ENCODE assay signal across 13 cellular contexts in genomic region chr11:43921561-43922294, GRCh38. TPM values are rescaled to one million over a fixed set of nuclear protein-coding genes. Genes with fewer than 3 reads are reported as not detected.
DNase-seq lines count a peak whose midpoint lies in the region; ATAC-seq, FAIRE-seq and TF ChIP-seq lines count a peak whose summit lies in the region.
"Had no signal": no experiment of that assay in that cellular context is flagged by ENCODE, and none has a peak within 500 bp of the region (broad histone marks: within the 10 kb centered on the region; RNA-seq: fewer than 3 reads in every experiment).

No MANE protein-coding gene starts in this region.

- CTCF ChIA-PET in K562 (lab: Yijun Ruan, JAX; ENCODE audit: low intra/inter-chr PET ratio), result no interaction called here

- TF ChIP-seq POLR2A in K562 (conservative IDR thresholded peaks at IDR 0.05) (no peak), right lobe of liver (IDR thresholded peaks at IDR 0.05) (no peak), tibial nerve (IDR thresholded peaks at IDR 0.05) (no peak)

- peaks cover 7 to 25% of the 10 kb centered on the region in 2 experiments; a peak in 4 of 5 replicates for H3K4me1 ChIP-seq in K562 (replicated peaks in 1 of 2; ENCODE audit: control insufficient read depth in 2 of 2, insufficient read depth in 2 of 2, low read length in 2 of 2)
- peaks cover 0 to 27% (median 0%) of the 10 kb centered on the region in 4 donors for H3K4me1 ChIP-seq in right lobe of liver
- peaks cover 0 to 71% (median 50%) of the 10 kb centered on the region in 4 donors for H3K4me1 ChIP-seq in tibial nerve

- no TSS peak for BruUV-seq in K562 (replicated peaks; lab: Mats Ljungman, UMichigan)

- no peak for TF ChIP-seq CTCF in K562 (IDR thresholded peaks at IDR 0.05 in 2 of 3, conservative IDR thresholded peaks at IDR 0.05 in 1 of 3; ENCODE audit: insufficient read depth in 2 of 3, low read depth in 1 of 3, low read length in 3 of 3)
- no peak for TF ChIP-seq CTCF in right lobe of liver (IDR thresholded peaks at IDR 0.05)
- no peak for TF ChIP-seq CTCF in tibial nerve (IDR thresholded peaks at IDR 0.05)
- no peak for TF ChIP-seq CTCF in mesothelial cell of epicardium (IDR thresholded peaks at IDR 0.05; ENCODE audit: unreplicated experiment)

- H3K27ac Mint-ChIP-seq in activated T-cell treated with anti-CD3 and anti-CD28 coated beads, Interleukin-2, amount 50 U/mL, for 72 hours, result peak overlapping the region; percentile 18
- H3K27ac Mint-ChIP-seq in activated T-cell treated with anti-CD3 and anti-CD28 coated beads, Interleukin-2, amount 50 U/mL, for 24 hours, result no peak overlapping the region
- no peak overlapping the region for H3K27ac Mint-ChIP-seq in mesothelial cell of epicardium

- H2AFZ ChIP-seq in K562 (ENCODE audit: low read depth, low read length), result no peak overlapping the region

- intact Hi-C loops in K562 (cut with micrococcal nuclease) (no loop called here), right lobe of liver (cut with DNase I) (no loop called here)

- no peak overlapping the region for H3K27ac ChIP-seq in K562 (ENCODE audit: extremely low read depth, low read depth, low read length)
- H3K27ac ChIP-seq in right lobe of liver, result peak overlapping the region; percentile 28 to 78 (median 68)
- H3K27ac ChIP-seq in tibial nerve, result peak overlapping the region; percentile 74 to 91 (median 86)

- TF ChIP-seq RAD21 in K562 (CRISPR knock-in tag; conservative IDR thresholded peaks at IDR 0.05 in 1 of 2, IDR thresholded peaks at IDR 0.05 in 1 of 2), result no peak

- no peak for FAIRE-seq in K562 (lab: Jason Lieb, UNC)
- FAIRE-seq: H1 had no signal

- WGBS in K562 (ENCODE audit: insufficient coverage, low coverage, missing lambda C conversion rate), result 66% methylated on average over 8 of the region's 8 CpGs
- WGBS in right lobe of liver (ENCODE audit: insufficient coverage, low coverage, low lambda C conversion rate, missing lambda C conversion rate), result 65% methylated on average over 8 of the region's 8 CpGs
- WGBS in tibial nerve, 2 donors, result 80% methylated on average over 8 of the region's 8 CpGs

- H3K9ac ChIP-seq in K562 (ENCODE audit: insufficient read depth in 1 of 2, low read depth in 2 of 2, low read length in 2 of 2), result no peak overlapping the region

- H3K79me2 ChIP-seq in K562 (ENCODE audit: control insufficient read depth, insufficient read depth, low read length), result no peaks in the 10 kb centered on the region

- H3K27me3 Mint-ChIP-seq in activated T-cell treated with anti-CD3 and anti-CD28 coated beads, Interleukin-2, amount 50 U/mL, for 72 hours (ENCODE audit: low read depth), result no peaks in the 10 kb centered on the region
- H3K27me3 Mint-ChIP-seq in activated T-cell treated with anti-CD3 and anti-CD28 coated beads, Interleukin-2, amount 50 U/mL, for 24 hours, result no peaks in the 10 kb centered on the region
- H3K27me3 Mint-ChIP-seq in mesothelial cell of epicardium (ENCODE audit: low read depth), result no peaks in the 10 kb centered on the region

- in situ Hi-C loops in K562 (cut with MboI), result no loop called here

- H3K36me3 ChIP-seq in K562 (ENCODE audit: control insufficient read depth, insufficient read depth, low read length) (peaks cover 24% of the 10 kb centered on the region; the same call in 2 of the 3 replicates), right lobe of liver (peaks cover 0 to 10% (median 0%) of the 10 kb centered on the region in 4 donors), tibial nerve (peaks cover 0 to 39% (median 0%) of the 10 kb centered on the region in 3 donors)

- H3K9me3 ChIP-seq in K562 (replicated peaks; ENCODE audit: control insufficient read depth, insufficient read depth, low read depth, low read length) (no peaks in the 10 kb centered on the region), right lobe of liver (no peaks in the 10 kb centered on the region), tibial nerve (no peaks in the 10 kb centered on the region)
- H3K9me3 ChIP-seq: mucosa of descending colon had no signal

- H3K4me3 ChIP-seq in K562 (no peak overlapping the region), right lobe of liver (no peak overlapping the region), tibial nerve (no peak overlapping the region)
- H3K4me3 ChIP-seq: mucosa of descending colon had no signal

- H3K4me1 Mint-ChIP-seq in activated T-cell treated with anti-CD3 and anti-CD28 coated beads, Interleukin-2, amount 50 U/mL, for 72 hours (ENCODE audit: low read depth), result peaks cover 24% of the 10 kb centered on the region
- peaks cover 16% of the 10 kb centered on the region for H3K4me1 Mint-ChIP-seq in activated T-cell treated with anti-CD3 and anti-CD28 coated beads, Interleukin-2, amount 50 U/mL, for 24 hours (ENCODE audit: low read depth)
- H3K4me1 Mint-ChIP-seq in mesothelial cell of epicardium, result peaks cover 16% of the 10 kb centered on the region

- peak overlapping the region in 1 of 2 donors; percentile 65 for H3K4me3 Mint-ChIP-seq in activated T-cell treated with anti-CD3 and anti-CD28 coated beads, Interleukin-2, amount 50 U/mL, for 72 hours
- no peak overlapping the region for H3K4me3 Mint-ChIP-seq in activated T-cell treated with anti-CD3 and anti-CD28 coated beads, Interleukin-2, amount 50 U/mL, for 24 hours
- no peak overlapping the region for H3K4me3 Mint-ChIP-seq in mesothelial cell of epicardium

- H3K9me1 ChIP-seq in K562 (ENCODE audit: control insufficient read depth, insufficient read depth, low read length), result no peaks in the 10 kb centered on the region

- H3K27me3 ChIP-seq in K562 (ENCODE audit: control insufficient read depth in 2 of 2, insufficient read depth in 2 of 2, low read length in 2 of 2) (no peaks in the 10 kb centered on the region), right lobe of liver (no peaks in the 10 kb centered on the region), tibial nerve (no peaks in the 10 kb centered on the region)

- no peaks in the 10 kb centered on the region for H4K20me1 ChIP-seq in K562 (replicated peaks; ENCODE audit: control insufficient read depth, insufficient read depth, low read length)

- no peak for ATAC-seq in activated T-cell treated with anti-CD3 and anti-CD28 coated beads, Interleukin-2, amount 50 U/mL, for 72 hours (replicated peaks in 1 of 2)
- ATAC-seq in K562 (no peak), right lobe of liver (peak in 1 of 4 donors; percentile 7)

- H3K4me2 ChIP-seq in K562 (ENCODE audit: insufficient read depth, low read length), result no peak overlapping the region

- POLR2A ChIA-PET in K562 (lab: Yijun Ruan, JAX), result interaction anchor here (0.9 to 1.0 kb wide), 2 partner anchors 31 to 52 kb away, joined by 3 read pairs; no protein-coding TSS in a partner anchor

- no peak for TF ChIP-seq EP300 in K562 (IDR thresholded peaks at IDR 0.05; ENCODE audit: low read length)
- no peak for TF ChIP-seq EP300 in tibial nerve (IDR thresholded peaks at IDR 0.05)

- H3K9me3 Mint-ChIP-seq in activated T-cell treated with anti-CD3 and anti-CD28 coated beads, Interleukin-2, amount 50 U/mL, for 72 hours, result no peaks in the 10 kb centered on the region
- no peaks in the 10 kb centered on the region for H3K9me3 Mint-ChIP-seq in activated T-cell treated with anti-CD3 and anti-CD28 coated beads, Interleukin-2, amount 50 U/mL, for 24 hours
- H3K9me3 Mint-ChIP-seq in mesothelial cell of epicardium, result no peaks in the 10 kb centered on the region

- DNase-seq in activated T-cell treated with anti-CD3 and anti-CD28 coated beads, Interleukin-2, amount 50 U/mL, for 72 hours, result no peak
- DNase-seq in activated T-cell treated with anti-CD3 and anti-CD28 coated beads, Interleukin-2, amount 50 U/mL, for 24 hours, result no peak
- no peak for DNase-seq in K562 (ENCODE audit: extremely low read depth in 1 of 4, low spot score in 3 of 4)
- no peak for DNase-seq in right lobe of liver
- DNase-seq in tibial nerve (ENCODE audit: low spot score in 2 of 2), result no peak
- DNase-seq in activated T-cell treated with anti-CD3 and anti-CD28 coated beads for 4 hours, result no peak
- no peak for DNase-seq in mesothelial cell of epicardium (ENCODE audit: low spot score in 2 of 2, unreplicated experiment in 2 of 2)
- DNase-seq in activated gamma-delta T cell (lab: John Stamatoyannopoulos, UW), result no peak
- DNase-seq: ACHN; KG1; mucosa of descending colon; stimulated activated CD4-positive, alpha-beta T cell treated with anti-CD3 and anti-CD28 coated beads, Interleukin-12 subunit alpha, Interleukin-12 subunit beta, amount 100 ng/mL, for 4 hours had no signal

- H3K36me3 Mint-ChIP-seq in activated T-cell treated with anti-CD3 and anti-CD28 coated beads, Interleukin-2, amount 50 U/mL, for 72 hours (ENCODE audit: insufficient read depth in 2 of 2), result peaks cover 6 to 11% of the 10 kb centered on the region in 2 donors
- H3K36me3 Mint-ChIP-seq in activated T-cell treated with anti-CD3 and anti-CD28 coated beads, Interleukin-2, amount 50 U/mL, for 24 hours (ENCODE audit: low read depth), result peaks cover 67% of the 10 kb centered on the region
- peaks cover 11% of the 10 kb centered on the region for H3K36me3 Mint-ChIP-seq in mesothelial cell of epicardium

RNA-seq across cellular contexts. Expression of gene C11orf96, which starts 20.7 kb away (rescaled TPM):
- total RNA-seq in activated T-cell treated with anti-CD3 and anti-CD28 coated beads, Interleukin-2, amount 50 U/mL, for 72 hours, result 1 to 10 TPM; 4.7 to 8.6 TPM
- 0.81 and 2.9 TPM in 2 replicates for total RNA-seq in K562 (2011; cell fraction: chromatin; rRNA removed; ENCODE audit: low replicate concordance)
- total RNA-seq in K562 (2011; cell fraction: nucleolus; rRNA removed), result 3.4 and 4.8 TPM in 2 replicates
- total RNA-seq in K562 (2011; cell fraction: nucleoplasm; rRNA removed), result 1.3 and 1.9 TPM in 2 replicates
- total RNA-seq in K562 (2014; rRNA removed) (6.8 and 9.6 TPM in 2 replicates), K562 (2014; rRNA removed; fragmentation: Illumina TruSeq; extraction: Trizol) (0.26 and 0.40 TPM in 2 replicates), K562 (2015; rRNA removed; fragmentation: Illumina TruSeq; extraction: Trizol) (0.83 and 0.90 TPM in 2 replicates), K562 (2021) (7.7 and 8.5 TPM in 2 replicates), right lobe of liver (100 to 1,000 TPM in 1 of 6 experiments, 10 to 100 TPM in 2, 1 to 10 TPM in 3; 5.4 to 115 (median 27.7) TPM), tibial nerve (100 to 1,000 TPM; 127 to 220 (median 157) TPM), mesothelial cell of epicardium (2.1 to 2.6 TPM (median 2.4 TPM) in 3 replicates)
- polyA plus RNA-seq in K562 (2011; rRNA removed) (1.2 and 2.0 TPM in 2 replicates), K562 (2014; fragmentation: Illumina TruSeq; extraction: Trizol) (0.16 and 0.73 TPM in 2 replicates), K562 (2014; fragmentation: Nextera tagmentation; extraction: Ambion mirVana) (under 1 TPM; 0.08 to 0.14 TPM), K562 (2014; rRNA removed) (6.6 and 10.8 TPM in 2 replicates)
- polyA plus RNA-seq in K562 (2011; cell fraction: cytosol; rRNA removed), result 1.9 and 9.3 TPM in 2 replicates
- polyA plus RNA-seq in K562 (2011; cell fraction: nucleus; rRNA removed), result 2.0 and 4.6 TPM in 2 replicates
- polyA plus RNA-seq in K562 (2012), result 5.5 and 6.8 TPM in 2 replicates
- 0.18 and 0.25 TPM in 2 replicates for polyA minus RNA-seq in K562 (2011; rRNA and poly(A)+ RNA removed)
- 2.0 and 2.1 TPM in 2 replicates for polyA minus RNA-seq in K562 (2011; cell fraction: cytosol; rRNA and poly(A)+ RNA removed)
- 1.3 and 1.6 TPM in 2 replicates for polyA minus RNA-seq in K562 (2011; cell fraction: nucleus; rRNA and poly(A)+ RNA removed)

RNA-seq across cellular contexts. Expression of gene ALKBH3, which starts 41.1 kb away (rescaled TPM):
- 10 to 100 TPM; 81.7 to 84.4 TPM for total RNA-seq in activated T-cell treated with anti-CD3 and anti-CD28 coated beads, Interleukin-2, amount 50 U/mL, for 72 hours
- total RNA-seq in K562 (2011; cell fraction: chromatin; rRNA removed; ENCODE audit: low replicate concordance), result 12.6 and 15.8 TPM in 2 replicates
- total RNA-seq in K562 (2011; cell fraction: nucleolus; rRNA removed), result 8.7 and 11.2 TPM in 2 replicates
- total RNA-seq in K562 (2011; cell fraction: nucleoplasm; rRNA removed), result 8.6 and 8.9 TPM in 2 replicates
- 37.6 and 38.6 TPM in 2 replicates for total RNA-seq in K562 (2014; rRNA removed)
- 42.5 TPM in 2 replicates for total RNA-seq in K562 (2014; rRNA removed; fragmentation: Illumina TruSeq; extraction: Trizol)
- 42.2 and 42.9 TPM in 2 replicates for total RNA-seq in K562 (2015; rRNA removed; fragmentation: Illumina TruSeq; extraction: Trizol)
- 33.1 and 37.9 TPM in 2 replicates for total RNA-seq in K562 (2021)
- polyA plus RNA-seq in K562 (2011; rRNA removed), result 25.5 and 30.0 TPM in 2 replicates
- polyA plus RNA-seq in K562 (2011; cell fraction: cytosol; rRNA removed), result 14.3 and 22.8 TPM in 2 replicates
- polyA plus RNA-seq in K562 (2011; cell fraction: nucleus; rRNA removed), result 11.1 and 16.7 TPM in 2 replicates
- polyA plus RNA-seq in K562 (2012), result 25.6 and 42.0 TPM in 2 replicates
- polyA plus RNA-seq in K562 (2014; fragmentation: Illumina TruSeq; extraction: Trizol), result 45.1 and 49.9 TPM in 2 replicates
- polyA plus RNA-seq in K562 (2014; fragmentation: Nextera tagmentation; extraction: Ambion mirVana), result 10 to 100 TPM; 16.0 to 25.0 TPM
- 24.3 and 36.5 TPM in 2 replicates for polyA plus RNA-seq in K562 (2014; rRNA removed)
- polyA minus RNA-seq in K562 (2011; rRNA and poly(A)+ RNA removed), result 33.5 and 52.5 TPM in 2 replicates
- 6.2 and 9.3 TPM in 2 replicates for polyA minus RNA-seq in K562 (2011; cell fraction: cytosol; rRNA and poly(A)+ RNA removed)
- polyA minus RNA-seq in K562 (2011; cell fraction: nucleus; rRNA and poly(A)+ RNA removed), result 10.9 and 16.0 TPM in 2 replicates
- total RNA-seq in right lobe of liver, result 10 to 100 TPM; 11.2 to 20.2 (median 17.0) TPM
- 10 to 100 TPM; 30.4 to 45.0 (median 38.0) TPM for total RNA-seq in tibial nerve
- 24.3 to 29.2 TPM (median 26.8 TPM) in 3 replicates for total RNA-seq in mesothelial cell of epicardium
